Comparison of ENCODE assay signal across 7 cellular contexts in the genomic region with DNA sequence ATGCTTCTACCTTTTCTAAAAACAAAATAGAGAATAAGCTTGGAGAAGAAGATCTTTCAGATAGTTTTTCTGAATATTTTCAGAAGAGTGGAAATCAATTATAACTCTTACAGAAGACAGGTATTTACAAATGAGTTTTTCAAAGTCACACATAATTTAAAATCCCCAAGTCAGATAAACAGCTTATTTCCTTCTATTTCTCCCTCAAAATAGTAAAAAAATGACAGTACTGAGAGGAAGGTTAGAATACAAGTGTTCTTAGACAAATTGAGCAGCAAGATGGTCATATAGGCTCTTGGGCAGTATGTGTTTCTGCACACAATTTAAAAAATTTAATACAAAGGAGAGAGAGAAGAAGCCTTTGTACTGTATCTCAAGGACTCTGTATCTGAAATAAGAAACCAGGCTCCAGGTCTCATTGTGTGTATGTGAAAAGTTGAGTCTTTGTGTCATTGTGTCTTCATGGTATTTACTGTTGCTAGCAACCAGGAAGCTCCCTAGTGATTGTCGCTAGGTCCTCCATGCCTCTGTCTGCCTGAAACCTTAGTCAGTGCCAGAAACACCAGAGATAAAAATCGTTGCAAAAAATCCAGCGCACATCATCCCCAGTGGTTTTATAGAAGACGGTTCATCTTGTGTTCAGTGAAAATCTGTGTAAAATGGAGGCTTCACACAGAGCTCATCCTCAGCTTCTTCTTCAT. TPM values are rescaled to one million over a fixed set of nuclear protein-coding genes. Genes with fewer than 3 reads are reported as not detected.
A peak's percentile ranks its signal among the peaks of the same experiment; 100 is the strongest.
DNase-seq lines count a peak whose midpoint lies in the region; ATAC-seq and TF ChIP-seq lines count a peak whose summit lies in the region.

No MANE protein-coding gene starts in this region.

- ATAC-seq in left colon, result peak; percentile 80
- ATAC-seq in thoracic aorta (ENCODE audit: insufficient number of reproducible peaks, low FRiP score, low read depth), result no peak

- H3K9me3 ChIP-seq in thoracic aorta, result no peaks in the 10 kb centered on the region

- H3K27me3 ChIP-seq in brain microvascular endothelial cell (replicated peaks), result no peaks in the 10 kb centered on the region
- no peaks in the 10 kb centered on the region for H3K27me3 ChIP-seq in thoracic aorta (replicated peaks; ENCODE audit: insufficient read depth)

- H3K27ac ChIP-seq in brain microvascular endothelial cell (peak overlapping the region; percentile 91), thoracic aorta (peak overlapping the region; percentile 68 to 86)

- TF ChIP-seq CTCF in brain microvascular endothelial cell (IDR thresholded peaks at IDR 0.05; ENCODE audit: low read depth, low read length, missing control alignments) (no peak), thoracic aorta (IDR thresholded peaks at IDR 0.05) (no peak), GM13976 (IDR thresholded peaks at IDR 0.05; ENCODE audit: borderline replicate concordance, control extremely low read depth, extremely low read depth, insufficient read depth, missing control alignments) (no peak)

- H3K4me1 ChIP-seq in thoracic aorta (ENCODE audit: control insufficient read depth in 1 of 2, low read depth in 2 of 2), result peaks cover 14 to 19% of the 10 kb centered on the region in 2 donors

- DNase-seq in H4 (ENCODE audit: low spot score), result peak; percentile 20
- peak; percentile 10 for DNase-seq in NCI-H2171 (lab: John Stamatoyannopoulos, UW)
- DNase-seq in brain microvascular endothelial cell, result peak; percentile 92
- no peak for DNase-seq in left colon
- DNase-seq in thoracic aorta (ENCODE audit: low spot score), result no peak
- no peak for DNase-seq in GM13976 (ENCODE audit: low spot score)
- no peak for DNase-seq in GM19240 (ENCODE audit: insufficient read length, low spot score)

- intact Hi-C loops in left colon (cut with DNase I, micrococcal nuclease), result no loop called here

- no peaks in the 10 kb centered on the region for H3K36me3 ChIP-seq in brain microvascular endothelial cell (replicated peaks)
- H3K36me3 ChIP-seq in thoracic aorta, result no peaks in the 10 kb centered on the region

- in situ Hi-C loops in brain microvascular endothelial cell (cut with HindIII; ENCODE audit: low pct_ligation_motif_present, low sequenced_read_pairs) (no loop called here), GM13976 (cut with MboI; ENCODE audit: low sequenced_read_pairs, unreplicated experiment) (no loop called here)

- H3K4me3 ChIP-seq in brain microvascular endothelial cell (ENCODE audit: low read depth, low read length) (no peak overlapping the region), thoracic aorta (peak overlapping the region; percentile 55)

RNA-seq across cellular contexts. Expression of a gene that starts 12.9 kb away (rescaled TPM):
- total RNA-seq in H4 (2014; rRNA removed; shearing (Covaris generic)), result 403 and 523 TPM in 2 replicates
- total RNA-seq in left colon (10 to 100 TPM; 12.8 to 57.7 TPM), thoracic aorta (100 to 1,000 TPM; 107 to 259 TPM)

Comparison
In these comparisons a context has a peak if more than half of its experiments do, and no peak if none do; other contexts are left out.
1. DNase-seq: peak in H4 (single experiment), NCI-H2171 (single experiment) and brain microvascular endothelial cell (single experiment); none in left colon (0 of 2), thoracic aorta (single experiment), GM13976 (single experiment) and GM19240 (single experiment).